Comparison of ENCODE assay signal across 8 cellular contexts in genomic region chr3:196186661-196187573, GRCh38. TPM values are rescaled to one million over a fixed set of nuclear protein-coding genes. Genes with fewer than 3 reads are reported as not detected.
DNase-seq lines count a peak whose midpoint lies in the region; ATAC-seq and TF ChIP-seq lines count a peak whose summit lies in the region.

No MANE protein-coding gene starts in this region.

- ATAC-seq in Right ventricle myocardium superior (ENCODE audit: poor library complexity) (peak; percentile 37), HG03378 (IDR thresholded peaks at IDR 0.05; ENCODE audit: unreplicated experiment) (peak; percentile 49), HG03457 (IDR thresholded peaks at IDR 0.05; ENCODE audit: unreplicated experiment) (no peak)

- no peak overlapping the region for H3K9ac ChIP-seq in SK-N-SH
- no peak overlapping the region for H3K9ac ChIP-seq in smooth muscle cell (ENCODE audit: low read depth)

- POLR2A ChIA-PET in SK-N-SH (lab: Yijun Ruan, JAX) = interaction anchor here (0.7 to 1.3 kb wide), 2 partner anchors 38 to 106 kb away, joined by 3 read pairs; no protein-coding TSS in a partner anchor

- intact Hi-C loops in Right ventricle myocardium superior (cut with DNase I) = no loop called here
- intact Hi-C loops in cardiac septum (cut with DNase I) = no loop called here

- WGBS in SK-N-SH (ENCODE audit: low lambda C conversion rate) = 64% methylated on average over 27 of the region's 31 CpGs
- 65% methylated on average over 31 of the region's 31 CpGs for WGBS in smooth muscle cell (ENCODE audit: low lambda C conversion rate)

- H3K4me3 ChIP-seq in SK-N-SH (ENCODE audit: low read depth in 2 of 2, low read length in 1 of 2) (no peak overlapping the region), smooth muscle cell (no peak overlapping the region)

- CTCF ChIA-PET in SK-N-SH (lab: Yijun Ruan, JAX) = interaction anchor here (0.6 to 3.5 kb wide), 8 partner anchors 10 to 126 kb away, joined by 3 to 23 read pairs (median 3); no protein-coding TSS in a partner anchor

- no peaks in the 10 kb centered on the region for H3K9me2 ChIP-seq in SK-N-SH

- no peaks in the 10 kb centered on the region for H4K20me1 ChIP-seq in SK-N-SH (ENCODE audit: insufficient read depth)
- no peaks in the 10 kb centered on the region for H4K20me1 ChIP-seq in smooth muscle cell (ENCODE audit: low read depth)

- H3K9me3 ChIP-seq in SK-N-SH (no peaks in the 10 kb centered on the region), smooth muscle cell (replicated peaks; ENCODE audit: low read depth) (no peaks in the 10 kb centered on the region)

- H3K79me2 ChIP-seq in SK-N-SH (ENCODE audit: insufficient read depth) = no peaks in the 10 kb centered on the region
- no peaks in the 10 kb centered on the region for H3K79me2 ChIP-seq in smooth muscle cell (ENCODE audit: low read depth)

- H2AFZ ChIP-seq in SK-N-SH (ENCODE audit: low read depth) = no peak overlapping the region
- no peak overlapping the region for H2AFZ ChIP-seq in smooth muscle cell (ENCODE audit: low read depth)

- TF ChIP-seq RAD21 in SK-N-SH (IDR thresholded peaks at IDR 0.05; ENCODE audit: low read length) = no peak

- H3K27me3 ChIP-seq in SK-N-SH (ENCODE audit: insufficient read depth) (no peaks in the 10 kb centered on the region), smooth muscle cell (ENCODE audit: low read depth) (no peaks in the 10 kb centered on the region)

- H3K4me1 ChIP-seq in SK-N-SH (ENCODE audit: control insufficient read depth in 1 of 2, insufficient read depth in 2 of 2, low read depth in 1 of 2, low read length in 1 of 2) (peaks cover 0 to 10% of the 10 kb centered on the region in 2 experiments; a peak in 1 of 4 replicates), smooth muscle cell (ENCODE audit: low read depth) (no peaks in the 10 kb centered on the region)

- no peak overlapping the region for H3K4me2 ChIP-seq in SK-N-SH
- no peak overlapping the region for H3K4me2 ChIP-seq in smooth muscle cell

- TF ChIP-seq CTCF in SK-N-SH (IDR thresholded peaks at IDR 0.05) (no peak), smooth muscle cell (IDR thresholded peaks at IDR 0.05; ENCODE audit: borderline replicate concordance, insufficient read depth, poor library complexity, severe bottlenecking) (no peak)

- no peaks in the 10 kb centered on the region for H3F3A ChIP-seq in SK-N-SH (replicated peaks; ENCODE audit: insufficient read depth)
- no peaks in the 10 kb centered on the region for H3F3A ChIP-seq in smooth muscle cell (ENCODE audit: low read depth)

- peak in 1 of 2 experiments; percentile 28; a peak in 1 of 4 replicates for TF ChIP-seq EP300 in SK-N-SH (IDR thresholded peaks at IDR 0.05; ENCODE audit: borderline replicate concordance in 1 of 2, low read depth in 1 of 2, low read length in 1 of 2)

- H3K36me3 ChIP-seq in SK-N-SH (replicated peaks in 1 of 2; ENCODE audit: control insufficient read depth in 1 of 2, insufficient read depth in 2 of 2, low read length in 1 of 2) = no peaks in the 10 kb centered on the region
- no peaks in the 10 kb centered on the region for H3K36me3 ChIP-seq in smooth muscle cell (ENCODE audit: low read depth)

- H3K27ac ChIP-seq in SK-N-SH (ENCODE audit: low read depth in 2 of 2, low read length in 1 of 2) (peak overlapping the region in 1 of 2 experiments; percentile 64; a peak in 2 of 4 replicates), temporal lobe (ENCODE audit: low read depth, low read length) (peak overlapping the region; percentile 73), smooth muscle cell (ENCODE audit: low read depth) (no peak overlapping the region)

- DNase-seq in Right ventricle myocardium superior (no peak), cardiac septum (ENCODE audit: low spot score) (no peak), SK-N-SH (peak; percentile 83), hypothalamus (lab: John Stamatoyannopoulos, UW) (peak in 31 of 51 donors; percentile 16 to 68 (median 38)), smooth muscle cell (lab: John Stamatoyannopoulos, UW; ENCODE audit: unreplicated experiment) (no peak)

TF ChIP-seq in SK-N-SH, 30 proteins besides CTCF, POLR2A, EP300 and RAD21:
- TF ChIP-seq POLR2AphosphoS5 (IDR thresholded peaks at IDR 0.05; ENCODE audit: low read depth, low read length) (no peak), NFIC (IDR thresholded peaks at IDR 0.05; ENCODE audit: borderline replicate concordance) (no peak), RCOR1 (IDR thresholded peaks at IDR 0.05; ENCODE audit: low read length) (peak; percentile 39; the same call in 1 of the 2 replicates), MXI1 (IDR thresholded peaks at IDR 0.05; ENCODE audit: low read depth, low read length) (peak; percentile 67; the same call in 1 of the 2 replicates), FOXJ3 (CRISPR knock-in tag; IDR thresholded peaks at IDR 0.05) (0 out of 2 replicates have a peak, but pooled peaks have one; percentile 63)

RNA-seq across cellular contexts. Expression of gene ZDHHC19, which starts 24.3 kb away (rescaled TPM):
- total RNA-seq in Right ventricle myocardium superior (not detected), cardiac septum (0.24 TPM), temporal lobe (not detected), smooth muscle cell (not detected in 2 replicates)
- polyA plus RNA-seq in SK-N-SH (2012; rRNA removed) (not detected in 2 replicates), smooth muscle cell (0.13 TPM in 1 of 2 replicates, not detected in the other)
- 0.07 TPM in 1 of 2 replicates, not detected in the other for polyA plus RNA-seq in SK-N-SH (2012; cell fraction: cytosol; rRNA removed)
- polyA plus RNA-seq in SK-N-SH (2012; cell fraction: nucleus; rRNA removed) = 0.35 and 0.39 TPM in 2 replicates

RNA-seq across cellular contexts. Expression of gene SLC51A, which starts 29.4 kb away (rescaled TPM):
- total RNA-seq in Right ventricle myocardium superior = not detected
- 0.51 TPM for total RNA-seq in cardiac septum
- polyA plus RNA-seq in SK-N-SH (2012; rRNA removed) = not detected in 2 replicates
- polyA plus RNA-seq in SK-N-SH (2012; cell fraction: cytosol; rRNA removed) = not detected in 2 replicates
- not detected in 2 replicates for polyA plus RNA-seq in SK-N-SH (2012; cell fraction: nucleus; rRNA removed)
- 0.49 TPM for total RNA-seq in temporal lobe
- total RNA-seq in smooth muscle cell = not detected in 2 replicates
- 1.8 and 6.5 TPM in 2 replicates for polyA plus RNA-seq in smooth muscle cell

Comparison
In these comparisons a context has a peak if more than half of its experiments do, and no peak if none do; other contexts are left out.
1. DNase-seq: peak in SK-N-SH (single experiment) and hypothalamus (31 of 51); none in Right ventricle myocardium superior (single experiment), cardiac septum (single experiment) and smooth muscle cell (single experiment).